Comparison of ENCODE assay signal across 10 cellular contexts in the genomic region with DNA sequence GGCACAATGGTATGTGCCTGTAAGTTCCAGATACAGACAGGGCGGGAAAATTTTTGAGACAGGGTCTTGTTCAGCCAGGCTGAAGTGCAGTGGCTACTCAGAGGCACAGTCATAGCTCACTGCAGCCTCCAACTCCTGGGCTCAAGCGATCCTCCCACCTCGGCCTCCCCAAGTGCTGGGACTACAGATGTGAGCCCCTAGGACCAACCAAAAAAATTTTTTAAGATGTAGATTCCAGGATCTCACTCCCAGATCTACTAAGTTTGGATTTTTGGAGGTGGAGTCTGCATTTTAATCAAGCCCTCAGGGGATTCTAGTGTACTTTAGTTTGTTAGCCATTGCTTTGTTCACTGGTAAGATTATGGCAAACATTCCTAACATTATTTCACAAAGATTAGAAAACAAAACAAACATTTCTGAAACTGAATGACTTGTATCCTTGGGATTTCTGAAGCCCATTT. TPM values are rescaled to one million over a fixed set of nuclear protein-coding genes. Genes with fewer than 3 reads are reported as not detected.
DNase-seq lines count a peak whose midpoint lies in the region; TF ChIP-seq lines count a peak whose summit lies in the region.
"Had no signal": no experiment of that assay in that cellular context is flagged by ENCODE, and none has a peak within 500 bp of the region (broad histone marks: within the 10 kb centered on the region; RNA-seq: fewer than 3 reads in every experiment).

No MANE protein-coding gene starts in this region.

- H3K36me3 ChIP-seq in PC-9 (ENCODE audit: low read depth) (peaks cover 4% of the 10 kb centered on the region; the same call in 1 of the 2 replicates), esophagus (ENCODE audit: control insufficient read depth in 2 of 2, insufficient read depth in 2 of 2, low read length in 1 of 2) (no peaks in the 10 kb centered on the region), mucosa of stomach (ENCODE audit: control insufficient read depth, insufficient read depth, low read length) (peaks cover 6% of the 10 kb centered on the region)
- H3K36me3 ChIP-seq in CD8-positive, alpha-beta memory T cell (ENCODE audit: insufficient read depth, low read length), result no peaks in the 10 kb centered on the region
- H3K36me3 ChIP-seq: right lobe of liver had no signal

- H3K36me3 Mint-ChIP-seq in CD8-positive, alpha-beta memory T cell, result no peaks in the 10 kb centered on the region
- H3K36me3 Mint-ChIP-seq: activated CD8-positive, alpha-beta memory T cell treated with anti-CD3 and anti-CD28 coated beads, Interleukin-2, amount 10 ng/mL, durations not matched to agents 7 days and 5 days had no signal

- TF ChIP-seq CTCF in PC-9 (conservative IDR thresholded peaks at IDR 0.05), result no peak

- no TSS peak for BruUV-seq in PC-9 (replicated peaks; lab: Mats Ljungman, UMichigan)

- no peaks in the 10 kb centered on the region for H4K20me1 ChIP-seq in PC-9 (ENCODE audit: insufficient read depth)

- H3K9me2 ChIP-seq in PC-9 (ENCODE audit: insufficient read depth), result no peaks in the 10 kb centered on the region

- POLR2A ChIA-PET in PC-9 (lab: Charles Lee; ENCODE audit: unreplicated experiment), result interaction anchor here (0.6 kb wide), 1 partner anchor 11 kb away, joined by 3 read pairs; no protein-coding TSS in a partner anchor
- POLR2A ChIA-PET in CD8-positive, alpha-beta memory T cell (lab: Charles Lee), result no interaction called here

- CTCF ChIA-PET in PC-9 (lab: Charles Lee), result no interaction called here
- CTCF ChIA-PET in CD8-positive, alpha-beta memory T cell (lab: Charles Lee), result no interaction called here

- no peak overlapping the region for H3K27ac Mint-ChIP-seq in CD8-positive, alpha-beta memory T cell
- H3K27ac Mint-ChIP-seq: activated CD8-positive, alpha-beta memory T cell treated with anti-CD3 and anti-CD28 coated beads, Interleukin-2, amount 10 ng/mL, durations not matched to agents 7 days and 5 days had no signal

- H3K4me3 Mint-ChIP-seq in CD8-positive, alpha-beta memory T cell, result no peak overlapping the region
- H3K4me3 Mint-ChIP-seq: activated CD8-positive, alpha-beta memory T cell treated with anti-CD3 and anti-CD28 coated beads, Interleukin-2, amount 10 ng/mL, durations not matched to agents 7 days and 5 days had no signal

- H3K27ac ChIP-seq in PC-9, result peak overlapping the region; percentile 93
- H3K27ac ChIP-seq in esophagus (ENCODE audit: low read depth in 2 of 2, low read length in 1 of 2), result peak overlapping the region; percentile 44 to 64
- no peak overlapping the region for H3K27ac ChIP-seq in CD8-positive, alpha-beta memory T cell (ENCODE audit: low read depth, low read length)
- H3K27ac ChIP-seq: right lobe of liver had no signal

- peaks cover 59% of the 10 kb centered on the region for H3K79me2 ChIP-seq in PC-9 (ENCODE audit: low read depth)

- intact Hi-C loops in PC-9 (cut with micrococcal nuclease; ENCODE audit: unreplicated experiment), result loop anchor here (1.0 to 5.0 kb wide), 3 partner anchors 9 to 232 kb away; no protein-coding TSS in a partner anchor

- H3K4me1 ChIP-seq in PC-9 (replicated peaks; ENCODE audit: insufficient read depth) (peaks cover 82% of the 10 kb centered on the region), esophagus (ENCODE audit: control insufficient read depth in 2 of 2, insufficient read depth in 2 of 2, low read length in 1 of 2) (no peaks in the 10 kb centered on the region), mucosa of stomach (ENCODE audit: control insufficient read depth, insufficient read depth, low read length) (peaks cover 38% of the 10 kb centered on the region)
- H3K4me1 ChIP-seq in CD8-positive, alpha-beta memory T cell (ENCODE audit: insufficient read depth, low read length), result no peaks in the 10 kb centered on the region
- H3K4me1 ChIP-seq: right lobe of liver had no signal

- WGBS in esophagus, 2 donors, result 88 to 91% methylated on average over 3 of the region's 3 CpGs

- no peaks in the 10 kb centered on the region for H3K9me3 Mint-ChIP-seq in CD8-positive, alpha-beta memory T cell

- H3K4me2 ChIP-seq in PC-9, result peak overlapping the region; percentile 81

- H2AFZ ChIP-seq in PC-9, result no peak overlapping the region

- H3K27me3 ChIP-seq in PC-9 (ENCODE audit: insufficient read depth, low read depth), result no peaks in the 10 kb centered on the region
- no peaks in the 10 kb centered on the region for H3K27me3 ChIP-seq in esophagus (ENCODE audit: control insufficient read depth in 1 of 2, insufficient read depth in 2 of 2, low read length in 2 of 2)
- H3K27me3 ChIP-seq in mucosa of stomach (ENCODE audit: control insufficient read depth, insufficient read depth, low read length), result no peaks in the 10 kb centered on the region
- no peaks in the 10 kb centered on the region for H3K27me3 ChIP-seq in CD8-positive, alpha-beta memory T cell (ENCODE audit: insufficient read depth, low read length, poor library complexity, severe bottlenecking)
- H3K27me3 ChIP-seq: right lobe of liver had no signal

- H3K4me3 ChIP-seq in PC-9 (peak overlapping the region; percentile 61; the same call in 1 of the 2 replicates), esophagus (ENCODE audit: low read depth in 1 of 2, low read length in 2 of 2) (peak overlapping the region in 1 of 2 donors; percentile 33), mucosa of stomach (ENCODE audit: low read length) (peak overlapping the region; percentile 63)
- no peak overlapping the region for H3K4me3 ChIP-seq in CD8-positive, alpha-beta memory T cell (ENCODE audit: low read length)
- H3K4me3 ChIP-seq: right lobe of liver had no signal

- H3K4me1 Mint-ChIP-seq in CD8-positive, alpha-beta memory T cell, result peaks cover 3 to 7% (median 7%) of the 10 kb centered on the region in 3 donors

- peaks cover 0 to 2% of the 10 kb centered on the region in 2 donors for H3K27me3 Mint-ChIP-seq in CD8-positive, alpha-beta memory T cell
- H3K27me3 Mint-ChIP-seq: activated CD8-positive, alpha-beta memory T cell treated with anti-CD3 and anti-CD28 coated beads, Interleukin-2, amount 10 ng/mL, durations not matched to agents 7 days and 5 days had no signal

- DNase-seq in AG08396 (ENCODE audit: low spot score) (peak; percentile 9), PC-9 (peak; percentile 45 to 94), SK-N-DZ (ENCODE audit: low spot score) (no peak)
- DNase-seq in central memory CD4-positive, alpha-beta T cell, result no peak
- no peak for DNase-seq in activated T-cell treated with anti-CD3 and anti-CD28 coated beads, Interleukin-2, amount 50 U/mL, for 1 hour
- no peak for DNase-seq in CD8-positive, alpha-beta memory T cell
- DNase-seq: activated CD8-positive, alpha-beta memory T cell treated with anti-CD3 and anti-CD28 coated beads, Interleukin-2, amount 10 ng/mL, durations not matched to agents 7 days and 5 days; right lobe of liver had no signal

- H3K9me3 ChIP-seq in PC-9 (ENCODE audit: insufficient read depth, low read depth) (no peaks in the 10 kb centered on the region), esophagus (ENCODE audit: control insufficient read depth in 2 of 2, insufficient read depth in 1 of 2, low read depth in 1 of 2, low read length in 1 of 2) (no peaks in the 10 kb centered on the region), mucosa of stomach (ENCODE audit: control insufficient read depth, low read length) (no peaks in the 10 kb centered on the region)
- no peaks in the 10 kb centered on the region for H3K9me3 ChIP-seq in CD8-positive, alpha-beta memory T cell (ENCODE audit: low read length)
- H3K9me3 ChIP-seq: right lobe of liver had no signal

- peak overlapping the region; percentile 94 for H3K9ac ChIP-seq in mucosa of stomach (ENCODE audit: low read length)

- H3F3A ChIP-seq in PC-9 (ENCODE audit: insufficient read depth, low read depth), result peaks cover 68% of the 10 kb centered on the region

RNA-seq across cellular contexts. Expression of gene LIPH, which starts 2.7 kb away (rescaled TPM):
- 38.4 and 44.7 TPM in 2 replicates for total RNA-seq in PC-9 (2021)
- polyA plus RNA-seq in esophagus, result 10 to 100 TPM; 11.1 to 14.2 TPM
- polyA plus RNA-seq in SK-N-DZ (2014; cell fraction: cytosol; rRNA removed), result not detected in 2 replicates
- polyA plus RNA-seq in SK-N-DZ (2014; cell fraction: nucleus; rRNA removed), result not detected in 2 replicates
- total RNA-seq in CD8-positive, alpha-beta memory T cell, result not detected
- polyA plus RNA-seq in CD8-positive, alpha-beta memory T cell, result not detected
- total RNA-seq: activated CD8-positive, alpha-beta memory T cell treated with anti-CD3 and anti-CD28 coated beads, Interleukin-2, amount 10 ng/mL, durations not matched to agents 7 days and 5 days had no signal

RNA-seq across cellular contexts. Expression of gene SENP2, which starts 36.4 kb away (rescaled TPM):
- 66.5 and 89.5 TPM in 2 replicates for total RNA-seq in PC-9 (2021)
- polyA plus RNA-seq in esophagus, result 1 to 10 TPM; 5.3 to 8.4 TPM
- polyA plus RNA-seq in SK-N-DZ (2014; cell fraction: cytosol; rRNA removed), result 29.9 and 32.3 TPM in 2 replicates
- polyA plus RNA-seq in SK-N-DZ (2014; cell fraction: nucleus; rRNA removed), result 12.8 and 13.4 TPM in 2 replicates
- total RNA-seq in CD8-positive, alpha-beta memory T cell, result 10 to 100 TPM; 41.2 to 41.5 TPM
- 15.3 TPM for polyA plus RNA-seq in CD8-positive, alpha-beta memory T cell

RNA-seq across cellular contexts. Expression of gene TMEM41A, which starts 50.8 kb away (rescaled TPM):
- 37.2 and 54.1 TPM in 2 replicates for total RNA-seq in PC-9 (2021)
- polyA plus RNA-seq in esophagus, result 10 to 100 TPM; 10.0 to 19.1 TPM
- polyA plus RNA-seq in SK-N-DZ (2014; cell fraction: cytosol; rRNA removed), result 17.5 and 17.6 TPM in 2 replicates
- 5.3 and 7.8 TPM in 2 replicates for polyA plus RNA-seq in SK-N-DZ (2014; cell fraction: nucleus; rRNA removed)
- total RNA-seq in CD8-positive, alpha-beta memory T cell, result 10 to 100 TPM; 19.4 to 19.7 TPM
- 27.4 TPM for polyA plus RNA-seq in CD8-positive, alpha-beta memory T cell

Comparison
In these comparisons a context has a peak if more than half of its experiments do, and no peak if none do; other contexts are left out.
1. DNase-seq: peak in AG08396 (single experiment) and PC-9 (2 of 2); none in SK-N-DZ (single experiment), central memory CD4-positive, alpha-beta T cell (single experiment), activated T-cell treated with anti-CD3 and anti-CD28 coated beads, Interleukin-2, amount 50 U/mL, for 1 hour (single experiment) and CD8-positive, alpha-beta memory T cell (0 of 5).
2. RNA of gene LIPH, which starts 2.7 kb away (total RNA-seq): 38.4 to 44.7 TPM in PC-9; not detected in CD8-positive, alpha-beta memory T cell; every median in the first group is over 10 times any median in the second.